ENCODE assay signal across 7 cellular contexts in genomic region chr6:5030596-5031136, GRCh38. TPM values are rescaled to one million over a fixed set of nuclear protein-coding genes. Genes with fewer than 3 reads are reported as not detected.
DNase-seq lines count a peak whose midpoint lies in the region; ATAC-seq and TF ChIP-seq lines count a peak whose summit lies in the region.

No MANE protein-coding gene starts in this region.

- peaks cover 2% of the 10 kb centered on the region for H3K36me3 Mint-ChIP-seq in T-helper 17 cell (ENCODE audit: low read depth)

- no peak overlapping the region for H3K27ac Mint-ChIP-seq in T-helper 17 cell

- peak; percentile 73 for TF ChIP-seq CTCF in GM13977 (IDR thresholded peaks at IDR 0.05; ENCODE audit: extremely low read depth, insufficient read depth, missing control alignments)

- no peaks in the 10 kb centered on the region for H3K9me3 ChIP-seq in T-helper 17 cell (ENCODE audit: control insufficient read depth, low read length, poor library complexity, severe bottlenecking)

- peak; percentile 84 for DNase-seq in GM13977 (ENCODE audit: low spot score)
- peak; percentile 80 for DNase-seq in NCI-H146 (lab: John Stamatoyannopoulos, UW)
- peak; percentile 33 to 56 (median 33) for DNase-seq in T-helper 17 cell
- peak in 43 of 58 donors; percentile 3 to 73 (median 36) for DNase-seq in anterior cingulate cortex (lab: John Stamatoyannopoulos, UW)
- peak in 40 of 51 donors; percentile 2 to 78 (median 42) for DNase-seq in hypothalamus (lab: John Stamatoyannopoulos, UW)
- peak; percentile 74 to 87 (median 79) for DNase-seq in stimulated activated CD4-positive, alpha-beta T cell treated with anti-CD3 and anti-CD28 coated beads, Interleukin-12 subunit alpha, Interleukin-12 subunit beta, amount 100 ng/mL, for 48 hours (ENCODE audit: low read depth in 2 of 3, low spot score in 1 of 3)

- peak; percentile 94 for ATAC-seq in HG02759 (IDR thresholded peaks at IDR 0.05; ENCODE audit: unreplicated experiment)
- peak; percentile 92 for ATAC-seq in T-helper 17 cell

- peaks cover 11% of the 10 kb centered on the region for H3K4me1 Mint-ChIP-seq in T-helper 17 cell

- no peak overlapping the region for H3K4me3 Mint-ChIP-seq in T-helper 17 cell

- in situ Hi-C loops in GM13977 (cut with MboI; ENCODE audit: low pct_unique_long_range_greater_than_20kb, low sequenced_read_pairs, unreplicated experiment), result no loop called here

- H3K27me3 Mint-ChIP-seq in T-helper 17 cell, result peaks cover 7% of the 10 kb centered on the region

RNA-seq across cellular contexts. Expression of gene RPP40, which starts 26.8 kb away (rescaled TPM):
- total RNA-seq in T-helper 17 cell, result 1 to 10 TPM; 2.1 TPM

RNA-seq across cellular contexts. Expression of gene PPP1R3G, which starts 54.5 kb away (rescaled TPM):
- total RNA-seq in T-helper 17 cell, result not detected

Comparison
In these comparisons a context has a peak if more than half of its experiments do, and no peak if none do; other contexts are left out.
1. Peak in every context shown above with its lines: DNase-seq and ATAC-seq.
2. DNase-seq: peak in every context shown above with its lines; median percentile 84 in GM13977; 80 in NCI-H146; 79 in stimulated activated CD4-positive, alpha-beta T cell treated with anti-CD3 and anti-CD28 coated beads, Interleukin-12 subunit alpha, Interleukin-12 subunit beta, amount 100 ng/mL, for 48 hours; 42 in hypothalamus; 36 in anterior cingulate cortex; 33 in T-helper 17 cell.